Comparison of ENCODE assay signal across 23 cellular contexts in the genomic region with DNA sequence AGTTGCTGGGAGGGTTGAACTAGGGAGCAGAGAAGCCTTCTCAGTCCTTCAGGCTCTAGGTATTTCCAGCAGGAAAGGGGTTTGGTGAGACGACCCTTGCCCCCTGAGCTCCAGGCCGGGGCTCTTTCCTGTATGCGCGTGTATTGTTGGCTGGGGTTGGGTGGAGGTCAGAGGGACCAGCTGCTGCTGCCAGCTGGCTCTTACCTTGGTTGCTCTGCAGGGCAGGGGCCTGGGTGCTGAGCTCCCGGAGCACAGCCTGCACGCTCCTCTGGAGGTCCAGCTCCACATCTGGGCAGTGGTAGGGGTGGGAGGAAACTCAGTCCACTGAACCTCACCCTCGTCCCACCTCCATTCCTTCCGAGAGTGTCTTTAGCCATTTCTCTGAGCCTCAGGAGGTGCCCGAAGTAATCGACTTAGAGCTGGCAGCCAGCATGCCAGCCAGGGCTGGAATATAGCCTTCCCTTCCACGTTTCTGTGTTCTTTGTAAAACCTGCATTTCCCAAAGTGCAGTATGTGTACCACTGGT. TPM values are rescaled to one million over a fixed set of nuclear protein-coding genes. Genes with fewer than 3 reads are reported as not detected.
"Had no signal": no experiment of that assay in that cellular context is flagged by ENCODE, and none has a peak within 500 bp of the region (broad histone marks: within the 10 kb centered on the region; RNA-seq: fewer than 3 reads in every experiment).

No MANE protein-coding gene starts in this region.

- H3K27me3 ChIP-seq: foreskin keratinocyte, transverse colon, vagina had no signal

- DNase-seq: activated CD4-positive, alpha-beta T cell treated with anti-CD3 and anti-CD28 coated beads for 1 hour; activated CD4-positive, alpha-beta T cell treated with anti-CD3 and anti-CD28 coated beads, Interleukin-2, amount 50 U/mL, for 1 hour; activated CD8-positive, alpha-beta T cell treated with anti-CD3 and anti-CD28 coated beads, Interleukin-2, amount 10 ng/mL, durations not matched to agents 7 days and 5 days; activated naive CD4-positive, alpha-beta T cell treated with Interleukin-2 at 50 U/mL for 16 hours; activated naive CD8-positive, alpha-beta T cell treated with anti-CD3 and anti-CD28 coated beads for 36 hours; activated T-cell treated with anti-CD3 and anti-CD28 coated beads, Interleukin-2, amount 50 U/mL, for 48 hours; amniotic stem cell; cortex of kidney; foreskin keratinocyte; stimulated activated CD4-positive, alpha-beta T cell treated with anti-CD3 and anti-CD28 coated beads, Interleukin-2, amount 100 ng/mL, for 48 hours; stimulated activated CD8-positive, alpha-beta memory T cell treated with anti-CD3 and anti-CD28 coated beads, Interleukin-4, amount 100 ng/mL, for 48 hours; stimulated activated naive B cell treated with anti-CD40 and anti-IgM and Interleukin-4, amounts not matched to agents 10 μg/mL and 1 μg/mL and 100 μg/mL, for 72 hours; transverse colon had no signal

- ATAC-seq: activated CD8-positive, alpha-beta T cell treated with anti-CD3 and anti-CD28 coated beads, Interleukin-2, amount 10 ng/mL, durations not matched to agents 7 days and 5 days; foreskin keratinocyte; stimulated activated naive B cell treated with anti-CD40 and anti-IgM and Interleukin-4, amounts not matched to agents 10 μg/mL and 1 μg/mL and 100 μg/mL, for 72 hours had no signal

- H3K4me3 ChIP-seq: transverse colon, vagina had no signal

- H3K27me3 Mint-ChIP-seq: activated naive CD8-positive, alpha-beta T cell treated with anti-CD3 and anti-CD28 coated beads for 36 hours; memory B cell had no signal

- H3K36me3 ChIP-seq: transverse colon, vagina had no signal

- H3K36me3 Mint-ChIP-seq: activated naive CD8-positive, alpha-beta T cell treated with anti-CD3 and anti-CD28 coated beads for 36 hours had no signal

- H3K4me1 ChIP-seq: foreskin keratinocyte, transverse colon, vagina had no signal

- H3K27ac ChIP-seq: foreskin keratinocyte, transverse colon, vagina, VCaP had no signal

- H3K9me3 ChIP-seq: transverse colon, vagina had no signal

- H3K9me3 Mint-ChIP-seq: activated naive CD8-positive, alpha-beta T cell treated with anti-CD3 and anti-CD28 coated beads for 36 hours; memory B cell; T-helper 2 cell treated with Interferon-gamma antibody and Interleukin-4, amounts not matched to agents 5 μg/mL and 100 μg/mL, for 36 hours had no signal

- H3K4me3 Mint-ChIP-seq: activated CD8-positive, alpha-beta T cell treated with anti-CD3 and anti-CD28 coated beads, Interleukin-2, amount 10 ng/mL, durations not matched to agents 7 days and 5 days; activated naive CD8-positive, alpha-beta T cell treated with anti-CD3 and anti-CD28 coated beads for 36 hours; memory B cell; nephron; stimulated activated naive B cell treated with anti-CD40 and anti-IgM and Interleukin-4, amounts not matched to agents 10 μg/mL and 1 μg/mL and 100 μg/mL, for 72 hours; T-helper 2 cell treated with Interferon-gamma antibody and Interleukin-4, amounts not matched to agents 5 μg/mL and 100 μg/mL, for 36 hours had no signal

- H3K27ac Mint-ChIP-seq: activated CD8-positive, alpha-beta T cell treated with anti-CD3 and anti-CD28 coated beads, Interleukin-2, amount 10 ng/mL, durations not matched to agents 7 days and 5 days; activated naive CD8-positive, alpha-beta T cell treated with anti-CD3 and anti-CD28 coated beads for 36 hours; memory B cell; nephron; stimulated activated naive B cell treated with anti-CD40 and anti-IgM and Interleukin-4, amounts not matched to agents 10 μg/mL and 1 μg/mL and 100 μg/mL, for 72 hours; T-helper 2 cell treated with Interferon-gamma antibody and Interleukin-4, amounts not matched to agents 5 μg/mL and 100 μg/mL, for 36 hours had no signal

- H3K4me1 Mint-ChIP-seq: activated naive CD8-positive, alpha-beta T cell treated with anti-CD3 and anti-CD28 coated beads for 36 hours had no signal

RNA-seq across cellular contexts. Expression of a gene that starts 28.0 kb away (rescaled TPM):
- total RNA-seq: bronchial epithelial cell, epithelial cell of proximal tubule, foreskin keratinocyte, myocyte had no signal
- polyA plus RNA-seq: foreskin keratinocyte had no signal

RNA-seq across cellular contexts. Expression of a gene that starts 40.3 kb away (rescaled TPM):
- total RNA-seq: activated naive CD8-positive, alpha-beta T cell treated with anti-CD3 and anti-CD28 coated beads for 36 hours; bronchial epithelial cell; epithelial cell of proximal tubule; foreskin keratinocyte; myocyte; temporal lobe; vagina had no signal
- polyA plus RNA-seq: foreskin keratinocyte, keratinocyte had no signal
